Comparison of ENCODE assay signal across 22 cellular contexts in the genomic region with DNA sequence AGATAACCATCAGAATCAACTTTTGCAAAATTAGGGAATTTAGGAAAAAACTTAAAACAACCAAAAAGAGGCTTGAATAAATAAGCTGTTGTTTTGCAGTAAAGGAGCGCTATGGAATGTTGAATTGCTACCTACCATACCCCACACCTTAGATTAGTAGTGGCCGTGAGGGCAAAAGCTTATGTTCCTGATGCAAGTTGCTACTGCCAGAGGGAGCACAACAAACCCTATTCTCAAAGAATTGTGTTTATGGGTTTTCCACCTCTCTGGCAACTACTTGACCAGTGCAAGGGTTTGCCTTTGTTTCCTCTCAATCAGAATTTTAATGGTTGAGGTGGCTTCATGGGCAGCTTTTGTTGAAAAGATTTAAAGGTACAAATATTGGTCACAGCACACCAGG.
A peak's percentile ranks its signal among the peaks of the same experiment; 100 is the strongest.
DNase-seq lines count a peak whose midpoint lies in the region; ATAC-seq and TF ChIP-seq lines count a peak whose summit lies in the region.
"Had no signal": no experiment of that assay in that cellular context is flagged by ENCODE, and none has a peak within 500 bp of the region (broad histone marks: within the 10 kb centered on the region; RNA-seq: fewer than 3 reads in every experiment).

No MANE protein-coding gene starts in this region.

- H2BK5ac ChIP-seq in mesendoderm (ENCODE audit: low read length) = no peak overlapping the region

- no peaks in the 10 kb centered on the region for H3K79me2 ChIP-seq in mesendoderm (ENCODE audit: control insufficient read depth, insufficient read depth, low read length)

- no peak overlapping the region for H2BK120ac ChIP-seq in mesendoderm (ENCODE audit: low read depth, low read length)

- H3K18ac ChIP-seq in mesendoderm (ENCODE audit: low read length) = no peak overlapping the region

- H3K4me1 ChIP-seq in HUES48 (ENCODE audit: control insufficient read depth, insufficient read depth, low read length) (peaks cover 13% of the 10 kb centered on the region), mesendoderm (ENCODE audit: control insufficient read depth, low read depth, low read length) (no peaks in the 10 kb centered on the region), transverse colon (no peaks in the 10 kb centered on the region)
- H3K4me1 ChIP-seq: BLaER1, Caco-2 had no signal

- H3K79me1 ChIP-seq in mesendoderm (ENCODE audit: low read length) = no peaks in the 10 kb centered on the region

- no peak for TF ChIP-seq EP300 in transverse colon (IDR thresholded peaks at IDR 0.05; ENCODE audit: low read depth)

- H4K5ac ChIP-seq in mesendoderm (ENCODE audit: low read length) = no peak overlapping the region

- no peak overlapping the region for H2BK15ac ChIP-seq in mesendoderm (replicated peaks; ENCODE audit: low read depth)

- no peak overlapping the region for H3K4ac ChIP-seq in mesendoderm (ENCODE audit: low read depth, low read length)

- TF ChIP-seq POLR2A in transverse colon (IDR thresholded peaks at IDR 0.05) = no peak

- ATAC-seq in WTC11 (peak; percentile 62), GM21390 (IDR thresholded peaks at IDR 0.05; ENCODE audit: unreplicated experiment) (no peak)
- ATAC-seq: CD8-positive, alpha-beta T cell; GM12878; HCT116 had no signal

- no peak overlapping the region for H3K23ac ChIP-seq in mesendoderm (ENCODE audit: low read length)

- DNase-seq in ELF-1 (ENCODE audit: low read depth, low spot score) (peak; percentile 44), WTC11 (ENCODE audit: low spot score) (no peak), mesendoderm (peak; percentile 1), cerebellar cortex (ENCODE audit: low spot score) (no peak), transverse colon (no peak), LoVo (ENCODE audit: low spot score) (no peak)
- DNase-seq: Caco-2; CD4-positive, CD25-positive, alpha-beta regulatory T cell; CD8-positive, alpha-beta T cell; DMS153; DND-41; GDM1; GOT3; H7 had no signal

- no peak overlapping the region for H3K4me2 ChIP-seq in mesendoderm (ENCODE audit: low read length)
- H3K4me2 ChIP-seq: BLaER1 had no signal

- H3K9me3 ChIP-seq in HUES48 (ENCODE audit: control insufficient read depth, insufficient read depth, low read length) = peaks cover 56% of the 10 kb centered on the region
- H3K9me3 ChIP-seq in transverse colon = no peaks in the 10 kb centered on the region
- H3K9me3 ChIP-seq: Caco-2 had no signal

- TF ChIP-seq CTCF in WTC11 (IDR thresholded peaks at IDR 0.05) (no peak), transverse colon (IDR thresholded peaks at IDR 0.05) (no peak)

- peaks cover 24% of the 10 kb centered on the region for H3K4me1 Mint-ChIP-seq in WTC11
- H3K4me1 Mint-ChIP-seq: B cell; CD4-positive, CD25-positive, alpha-beta regulatory T cell had no signal

- H3K4me3 Mint-ChIP-seq in WTC11 = no peak overlapping the region
- H3K4me3 Mint-ChIP-seq: B cell; CD4-positive, CD25-positive, alpha-beta regulatory T cell; CD8-positive, alpha-beta T cell had no signal

- intact Hi-C loops in transverse colon (cut with DNase I; ENCODE audit: low total_unique reads) = no loop called here

- in situ Hi-C loops in transverse colon (cut with MboI; ENCODE audit: low pct_ligation_motif_present in 1 of 4, low pct_unique_long_range_greater_than_20kb in 1 of 4, low sequenced_read_pairs in 3 of 4) = no loop called here

- CTCF ChIA-PET in WTC11 (lab: Charles Lee) = interaction anchor here (0.9 to 1.5 kb wide), 3 partner anchors 34 to 262 kb away, joined by 3 to 4 read pairs (median 3); a partner anchor contains a TSS

- no peaks in the 10 kb centered on the region for H3K36me3 Mint-ChIP-seq in WTC11

- H3K36me3 ChIP-seq in HUES48 (ENCODE audit: control insufficient read depth, insufficient read depth, low read length) = no peaks in the 10 kb centered on the region
- H3K36me3 ChIP-seq in mesendoderm (ENCODE audit: control insufficient read depth, insufficient read depth, low read length) = no peaks in the 10 kb centered on the region
- H3K36me3 ChIP-seq in transverse colon = no peaks in the 10 kb centered on the region
- H3K36me3 ChIP-seq: BLaER1 had no signal

- H3K27me3 Mint-ChIP-seq in WTC11 (ENCODE audit: low read depth) = no peaks in the 10 kb centered on the region
- H3K27me3 Mint-ChIP-seq: B cell; CD4-positive, CD25-positive, alpha-beta regulatory T cell had no signal

- H3K27me3 ChIP-seq in HUES48 (ENCODE audit: control insufficient read depth, insufficient read depth, low read length) = no peaks in the 10 kb centered on the region
- H3K27me3 ChIP-seq in mesendoderm (ENCODE audit: insufficient read depth, low read length, poor library complexity) = no peaks in the 10 kb centered on the region
- H3K27me3 ChIP-seq in transverse colon = no peaks in the 10 kb centered on the region

- H2AK5ac ChIP-seq in mesendoderm (ENCODE audit: low read length) = no peak overlapping the region

- H3K56ac ChIP-seq in mesendoderm (ENCODE audit: low read length) = no peak overlapping the region

- no peaks in the 10 kb centered on the region for H3K9me3 Mint-ChIP-seq in WTC11

- WGBS in mesendoderm (ENCODE audit: extremely low coverage, insufficient coverage, low lambda C conversion rate) = no CpG with 5 or more reads among the region's 2 CpGs
- 74 to 92% methylated on average over 2 of the region's 2 CpGs for WGBS in transverse colon (ENCODE audit: low coverage in 1 of 2), 2 donors

- POLR2A ChIA-PET in WTC11 (lab: Charles Lee) = interaction anchor here (0.5 to 0.7 kb wide), 2 partner anchors 197 to 251 kb away, joined by 3 read pairs; no protein-coding TSS in a partner anchor

- H3K27ac ChIP-seq in HUES48 (ENCODE audit: low read depth, low read length) (peak overlapping the region; percentile 53), mesendoderm (ENCODE audit: low read depth, low read length) (no peak overlapping the region), transverse colon (no peak overlapping the region)
- H3K27ac ChIP-seq: 22Rv1, BLaER1, C4-2B had no signal

- H4K8ac ChIP-seq in mesendoderm (ENCODE audit: low read depth, low read length) = no peak overlapping the region

- H3K4me3 ChIP-seq in HUES48 (ENCODE audit: low read depth, low read length) (no peak overlapping the region), mesendoderm (ENCODE audit: low read length) (no peak overlapping the region), transverse colon (no peak overlapping the region)
- H3K4me3 ChIP-seq: BLaER1, GM12878 had no signal

- peak overlapping the region; percentile 85; the same call in 1 of the 2 replicates for H3K27ac Mint-ChIP-seq in WTC11
- H3K27ac Mint-ChIP-seq: B cell; CD8-positive, alpha-beta T cell had no signal

- H3K9ac ChIP-seq in HUES48 (ENCODE audit: low read depth, low read length) = no peak overlapping the region
- H3K9ac ChIP-seq in mesendoderm (ENCODE audit: low read length) = no peak overlapping the region
- H3K9ac ChIP-seq: BLaER1 had no signal

TF ChIP-seq in WTC11, 78 proteins besides CTCF, POLR2A, EP300 and RAD21 (continues in another document):
- TF ChIP-seq ZNF121 (CRISPR knock-in tag; IDR thresholded peaks at IDR 0.05) (no peak), PRRX2 (CRISPR knock-in tag; IDR thresholded peaks at IDR 0.05) (no peak), CREM (CRISPR knock-in tag; IDR thresholded peaks at IDR 0.05) (no peak), ZNF423 (CRISPR knock-in tag; IDR thresholded peaks at IDR 0.05) (no peak), GABPB1 (CRISPR knock-in tag; IDR thresholded peaks at IDR 0.05) (no peak), SMAD4 (CRISPR knock-in tag; IDR thresholded peaks at IDR 0.05) (no peak), ZNF219 (CRISPR knock-in tag; IDR thresholded peaks at IDR 0.05; ENCODE audit: borderline replicate concordance) (no peak), JAZF1 (CRISPR knock-in tag; IDR thresholded peaks at IDR 0.05) (no peak)
- TF ChIP-seq, protein P1, sequence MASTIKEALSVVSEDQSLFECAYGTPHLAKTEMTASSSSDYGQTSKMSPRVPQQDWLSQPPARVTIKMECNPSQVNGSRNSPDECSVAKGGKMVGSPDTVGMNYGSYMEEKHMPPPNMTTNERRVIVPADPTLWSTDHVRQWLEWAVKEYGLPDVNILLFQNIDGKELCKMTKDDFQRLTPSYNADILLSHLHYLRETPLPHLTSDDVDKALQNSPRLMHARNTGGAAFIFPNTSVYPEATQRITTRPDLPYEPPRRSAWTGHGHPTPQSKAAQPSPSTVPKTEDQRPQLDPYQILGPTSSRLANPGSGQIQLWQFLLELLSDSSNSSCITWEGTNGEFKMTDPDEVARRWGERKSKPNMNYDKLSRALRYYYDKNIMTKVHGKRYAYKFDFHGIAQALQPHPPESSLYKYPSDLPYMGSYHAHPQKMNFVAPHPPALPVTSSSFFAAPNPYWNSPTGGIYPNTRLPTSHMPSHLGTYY (CRISPR knock-in tag; IDR thresholded peaks at IDR 0.05) = no peak
- TF ChIP-seq, protein P2, sequence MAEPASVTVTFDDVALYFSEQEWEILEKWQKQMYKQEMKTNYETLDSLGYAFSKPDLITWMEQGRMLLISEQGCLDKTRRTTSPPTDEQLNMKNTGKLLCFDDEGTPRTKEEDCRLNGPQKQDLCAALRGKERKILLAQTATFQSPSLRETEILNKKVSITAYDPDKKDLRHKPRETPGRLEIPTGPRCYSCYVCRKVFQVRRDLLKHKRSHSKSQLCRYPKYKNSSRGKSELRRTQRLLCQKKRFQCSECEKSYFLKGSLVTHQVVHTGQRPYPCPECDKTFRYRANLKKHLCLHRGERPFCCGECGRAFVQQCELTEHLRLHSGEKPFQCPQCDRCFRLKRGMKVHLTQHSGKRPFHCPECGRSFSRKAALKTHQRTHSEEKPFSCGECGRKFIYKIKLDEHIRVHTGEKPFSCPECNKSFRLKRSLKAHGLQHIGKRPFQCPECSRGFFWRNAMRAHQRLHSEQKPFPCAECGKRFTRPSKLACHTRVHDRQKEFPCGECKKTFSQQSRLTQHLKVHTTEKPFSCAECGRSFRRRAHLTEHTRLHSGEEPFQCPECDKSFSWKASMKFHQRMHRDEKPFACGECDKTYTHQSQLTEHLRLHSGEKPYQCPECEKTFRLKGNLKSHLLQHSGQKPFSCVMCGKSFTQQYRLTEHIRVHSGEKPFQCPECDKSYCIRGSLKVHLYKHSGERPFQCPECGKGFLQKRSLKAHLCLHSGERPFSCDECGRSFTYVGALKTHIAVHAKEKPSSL (CRISPR knock-in tag; conservative IDR thresholded peaks at IDR 0.05) = no peak
- TF ChIP-seq, protein P3, sequence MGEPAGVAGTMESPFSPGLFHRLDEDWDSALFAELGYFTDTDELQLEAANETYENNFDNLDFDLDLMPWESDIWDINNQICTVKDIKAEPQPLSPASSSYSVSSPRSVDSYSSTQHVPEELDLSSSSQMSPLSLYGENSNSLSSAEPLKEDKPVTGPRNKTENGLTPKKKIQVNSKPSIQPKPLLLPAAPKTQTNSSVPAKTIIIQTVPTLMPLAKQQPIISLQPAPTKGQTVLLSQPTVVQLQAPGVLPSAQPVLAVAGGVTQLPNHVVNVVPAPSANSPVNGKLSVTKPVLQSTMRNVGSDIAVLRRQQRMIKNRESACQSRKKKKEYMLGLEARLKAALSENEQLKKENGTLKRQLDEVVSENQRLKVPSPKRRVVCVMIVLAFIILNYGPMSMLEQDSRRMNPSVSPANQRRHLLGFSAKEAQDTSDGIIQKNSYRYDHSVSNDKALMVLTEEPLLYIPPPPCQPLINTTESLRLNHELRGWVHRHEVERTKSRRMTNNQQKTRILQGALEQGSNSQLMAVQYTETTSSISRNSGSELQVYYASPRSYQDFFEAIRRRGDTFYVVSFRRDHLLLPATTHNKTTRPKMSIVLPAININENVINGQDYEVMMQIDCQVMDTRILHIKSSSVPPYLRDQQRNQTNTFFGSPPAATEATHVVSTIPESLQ (CRISPR knock-in tag; IDR thresholded peaks at IDR 0.05) = no peak

Comparison
In these comparisons a context has a peak if more than half of its experiments do, and no peak if none do; other contexts are left out.
1. DNase-seq: peak in ELF-1 (single experiment) and mesendoderm (single experiment); none in WTC11 (single experiment), cerebellar cortex (single experiment), transverse colon (single experiment) and LoVo (single experiment).